In the genomic region with DNA sequence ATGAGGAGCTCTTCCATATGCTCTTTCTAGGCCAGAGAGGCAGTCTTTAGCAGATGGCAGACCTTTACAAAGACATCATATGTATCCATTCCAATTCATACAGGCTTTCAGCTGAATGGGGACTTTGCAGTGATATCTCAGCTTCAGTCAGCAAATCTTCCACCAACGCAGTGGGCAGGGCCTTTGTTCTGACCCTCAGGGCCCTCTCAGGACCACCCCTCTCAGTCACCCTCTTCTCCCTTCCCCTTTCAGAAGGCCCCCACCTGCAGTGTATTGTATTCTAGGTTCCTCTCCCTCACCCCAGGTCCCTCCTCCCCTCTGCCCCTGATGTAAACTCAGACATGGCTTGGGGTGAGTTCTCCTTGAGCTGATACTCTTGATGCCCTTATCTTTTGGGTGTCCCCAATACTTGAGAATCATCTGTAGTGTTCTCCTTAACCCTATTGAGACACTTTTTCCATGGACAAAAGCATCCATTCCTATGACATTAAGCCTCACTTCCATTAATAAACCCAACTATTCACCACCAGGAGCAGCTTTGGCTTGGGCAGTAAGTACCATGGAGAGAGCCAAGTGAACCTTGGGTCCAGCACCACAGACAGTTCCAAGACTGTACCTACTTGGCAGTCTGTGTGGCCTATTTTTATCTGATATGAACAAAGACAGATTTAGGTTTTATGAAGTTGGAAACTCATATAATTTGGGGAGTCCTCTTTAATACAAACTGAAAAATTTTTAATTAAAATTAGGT, we compare ENCODE assay signal across 12 cellular contexts.
A peak's percentile ranks its signal among the peaks of the same experiment; 100 is the strongest.
DNase-seq lines count a peak whose midpoint lies in the region; ATAC-seq and TF ChIP-seq lines count a peak whose summit lies in the region.
"Had no signal": no experiment of that assay in that cellular context is flagged by ENCODE, and none has a peak within 500 bp of the region (broad histone marks: within the 10 kb centered on the region; RNA-seq: fewer than 3 reads in every experiment).

No MANE protein-coding gene starts in this region.

- ATAC-seq in HG03159 (IDR thresholded peaks at IDR 0.05; ENCODE audit: unreplicated experiment): no peak
- ATAC-seq: mucosa of descending colon had no signal

- no peak overlapping the region for H3K4me3 ChIP-seq in Jurkat, Clone E6-1 (ENCODE audit: low read length)
- H3K4me3 ChIP-seq in astrocyte of the spinal cord (ENCODE audit: low read depth, low read length): no peak overlapping the region
- H3K4me3 ChIP-seq: mucosa of descending colon had no signal

- no peak for TF ChIP-seq CTCF in astrocyte of the spinal cord (IDR thresholded peaks at IDR 0.05; ENCODE audit: low read depth, low read length)

- DNase-seq in AG08395 (ENCODE audit: low spot score) (peak; percentile 60), astrocyte of the spinal cord (ENCODE audit: low read depth, low spot score) (peak; percentile 50), islet precursor cell (peak; percentile 68), NCI-H2171 treated with DMSO at 0.1 percent for 48 hours (lab: John Stamatoyannopoulos, UW) (no peak)
- peak; percentile 32 for DNase-seq in Jurkat, Clone E6-1 (ENCODE audit: low read depth, low spot score)
- DNase-seq in activated T-cell treated with anti-CD3 and anti-CD28 coated beads, Interleukin-2, amount 50 U/mL, for 1 hour: no peak
- no peak for DNase-seq in activated T-cell treated with anti-CD3 and anti-CD28 coated beads, Interleukin-2, amount 50 U/mL, for 48 hours
- DNase-seq: activated CD4-positive, alpha-beta T cell treated with anti-CD3 and anti-CD28 coated beads, Interleukin-2, amount 10 ng/mL, durations not matched to agents 24 days and 14 days; CD4-positive, alpha-beta T cell; NCI-H524 treated with DMSO at 0.1 percent for 48 hours had no signal

- in situ Hi-C loops in astrocyte of the spinal cord (cut with HindIII; ENCODE audit: low sequenced_read_pairs): no loop called here

Comparison
In these comparisons a context has a peak if more than half of its experiments do, and no peak if none do; other contexts are left out.
1. DNase-seq: peak in AG08395 (single experiment), Jurkat, Clone E6-1 (single experiment), astrocyte of the spinal cord (single experiment) and islet precursor cell (single experiment); none in activated T-cell treated with anti-CD3 and anti-CD28 coated beads, Interleukin-2, amount 50 U/mL, for 1 hour (single experiment), activated T-cell treated with anti-CD3 and anti-CD28 coated beads, Interleukin-2, amount 50 U/mL, for 48 hours (0 of 2) and NCI-H2171 treated with DMSO at 0.1 percent for 48 hours (single experiment).